1 cellular context compared by ENCODE assay signal in the genomic region with DNA sequence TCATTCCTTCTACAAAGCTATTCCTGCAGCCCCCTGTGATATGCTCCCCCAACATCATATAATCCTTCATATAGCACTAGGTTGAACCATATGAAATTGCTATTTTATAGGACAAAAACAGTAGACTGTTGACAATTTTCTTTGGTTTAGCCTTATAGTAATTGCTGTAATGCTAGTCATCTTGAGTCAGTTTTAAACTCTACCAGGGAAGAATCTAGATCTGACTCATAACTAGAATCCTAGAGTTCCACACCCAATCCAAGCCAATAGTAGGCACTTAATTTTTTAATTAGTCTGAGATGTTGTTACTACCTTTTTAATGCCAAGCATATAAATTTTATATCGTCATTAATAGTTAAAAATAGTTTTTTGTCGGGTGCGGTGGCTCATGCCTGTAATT.
TF ChIP-seq lines count a peak whose summit lies in the region.

No MANE protein-coding gene starts in this region.

TF ChIP-seq in HepG2, 621 proteins besides CTCF, POLR2A, EP300 and RAD21:
- no peak for TF ChIP-seq ZNF468 (CRISPR knock-in tag; IDR thresholded peaks at IDR 0.05)
- no peak for TF ChIP-seq RXRB (CRISPR knock-in tag; IDR thresholded peaks at IDR 0.05; ENCODE audit: borderline replicate concordance)
- TF ChIP-seq, protein P1, sequence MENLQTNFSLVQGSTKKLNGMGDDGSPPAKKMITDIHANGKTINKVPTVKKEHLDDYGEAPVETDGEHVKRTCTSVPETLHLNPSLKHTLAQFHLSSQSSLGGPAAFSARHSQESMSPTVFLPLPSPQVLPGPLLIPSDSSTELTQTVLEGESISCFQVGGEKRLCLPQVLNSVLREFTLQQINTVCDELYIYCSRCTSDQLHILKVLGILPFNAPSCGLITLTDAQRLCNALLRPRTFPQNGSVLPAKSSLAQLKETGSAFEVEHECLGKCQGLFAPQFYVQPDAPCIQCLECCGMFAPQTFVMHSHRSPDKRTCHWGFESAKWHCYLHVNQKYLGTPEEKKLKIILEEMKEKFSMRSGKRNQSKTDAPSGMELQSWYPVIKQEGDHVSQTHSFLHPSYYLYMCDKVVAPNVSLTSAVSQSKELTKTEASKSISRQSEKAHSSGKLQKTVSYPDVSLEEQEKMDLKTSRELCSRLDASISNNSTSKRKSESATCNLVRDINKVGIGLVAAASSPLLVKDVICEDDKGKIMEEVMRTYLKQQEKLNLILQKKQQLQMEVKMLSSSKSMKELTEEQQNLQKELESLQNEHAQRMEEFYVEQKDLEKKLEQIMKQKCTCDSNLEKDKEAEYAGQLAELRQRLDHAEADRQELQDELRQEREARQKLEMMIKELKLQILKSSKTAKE (CRISPR knock-in tag; IDR thresholded peaks at IDR 0.05; ENCODE audit: borderline replicate concordance), result no peak
- TF ChIP-seq, protein P2, sequence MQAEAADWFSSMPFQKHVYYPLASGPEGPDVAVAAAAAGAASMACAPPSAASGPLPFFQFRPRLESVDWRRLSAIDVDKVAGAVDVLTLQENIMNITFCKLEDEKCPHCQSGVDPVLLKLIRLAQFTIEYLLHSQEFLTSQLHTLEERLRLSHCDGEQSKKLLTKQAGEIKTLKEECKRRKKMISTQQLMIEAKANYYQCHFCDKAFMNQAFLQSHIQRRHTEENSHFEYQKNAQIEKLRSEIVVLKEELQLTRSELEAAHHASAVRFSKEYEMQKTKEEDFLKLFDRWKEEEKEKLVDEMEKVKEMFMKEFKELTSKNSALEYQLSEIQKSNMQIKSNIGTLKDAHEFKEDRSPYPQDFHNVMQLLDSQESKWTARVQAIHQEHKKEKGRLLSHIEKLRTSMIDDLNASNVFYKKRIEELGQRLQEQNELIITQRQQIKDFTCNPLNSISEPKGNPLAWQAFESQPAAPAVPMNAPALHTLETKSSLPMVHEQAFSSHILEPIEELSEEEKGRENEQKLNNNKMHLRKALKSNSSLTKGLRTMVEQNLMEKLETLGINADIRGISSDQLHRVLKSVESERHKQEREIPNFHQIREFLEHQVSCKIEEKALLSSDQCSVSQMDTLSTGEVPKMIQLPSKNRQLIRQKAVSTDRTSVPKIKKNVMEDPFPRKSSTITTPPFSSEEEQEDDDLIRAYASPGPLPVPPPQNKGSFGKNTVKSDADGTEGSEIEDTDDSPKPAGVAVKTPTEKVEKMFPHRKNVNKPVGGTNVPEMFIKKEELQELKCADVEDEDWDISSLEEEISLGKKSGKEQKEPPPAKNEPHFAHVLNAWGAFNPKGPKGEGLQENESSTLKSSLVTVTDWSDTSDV (CRISPR knock-in tag; IDR thresholded peaks at IDR 0.05), result no peak
- no peak for TF ChIP-seq ZSCAN12 (CRISPR knock-in tag; IDR thresholded peaks at IDR 0.05)
- TF ChIP-seq THAP11 (CRISPR knock-in tag; IDR thresholded peaks at IDR 0.05), result no peak
- no peak for TF ChIP-seq ZNF616 (CRISPR knock-in tag; IDR thresholded peaks at IDR 0.05; ENCODE audit: low read depth)
- TF ChIP-seq PLRG1 (conservative IDR thresholded peaks at IDR 0.05), result no peak
- TF ChIP-seq SOX5 (CRISPR knock-in tag; IDR thresholded peaks at IDR 0.05; ENCODE audit: borderline replicate concordance), result no peak
- TF ChIP-seq SALL2 (CRISPR knock-in tag; IDR thresholded peaks at IDR 0.05), result no peak
- TF ChIP-seq ELF1 (CRISPR knock-in tag; IDR thresholded peaks at IDR 0.05), result no peak
- TF ChIP-seq CHCHD3 (CRISPR knock-in tag; IDR thresholded peaks at IDR 0.05), result no peak
